ENCODE assay signal across 8 cellular contexts in genomic region chr6:138403324-138403800, GRCh38. TPM values are rescaled to one million over a fixed set of nuclear protein-coding genes. Genes with fewer than 3 reads are reported as not detected.
DNase-seq lines count a peak whose midpoint lies in the region; ATAC-seq, FAIRE-seq and TF ChIP-seq lines count a peak whose summit lies in the region.

No MANE protein-coding gene starts in this region.

- H3K9ac ChIP-seq in keratinocyte (ENCODE audit: control insufficient read depth, extremely low read depth, insufficient read depth, low read length): peak overlapping the region; percentile 95

- no peaks in the 10 kb centered on the region for H3K4me1 ChIP-seq in SJCRH30
- H3K4me1 ChIP-seq in keratinocyte (ENCODE audit: control insufficient read depth, extremely low read depth, insufficient read depth, low read length): peaks cover 8% of the 10 kb centered on the region

- H3K27me3 ChIP-seq in SJCRH30 (no peaks in the 10 kb centered on the region), brain microvascular endothelial cell (replicated peaks) (no peaks in the 10 kb centered on the region), keratinocyte (ENCODE audit: control insufficient read depth, extremely low read depth, insufficient read depth, low read length) (peaks cover 3% of the 10 kb centered on the region)

- peaks cover 9% of the 10 kb centered on the region for H3K36me3 ChIP-seq in SJCRH30
- H3K36me3 ChIP-seq in brain microvascular endothelial cell (replicated peaks): peaks cover 19% of the 10 kb centered on the region
- H3K36me3 ChIP-seq in keratinocyte (ENCODE audit: control insufficient read depth in 2 of 2, extremely low read depth in 1 of 2, insufficient read depth in 2 of 2, low read length in 2 of 2): peaks cover 10 to 27% of the 10 kb centered on the region in 2 experiments

- peak overlapping the region; percentile 96 for H2AFZ ChIP-seq in keratinocyte (ENCODE audit: control insufficient read depth, low read length)

- H4K20me1 ChIP-seq in keratinocyte (ENCODE audit: control insufficient read depth, extremely low read depth, insufficient read depth, low read length): no peaks in the 10 kb centered on the region

- DNase-seq in 8988T: peak; percentile 52
- peak; percentile 64 to 70 for DNase-seq in SJCRH30
- no peak for DNase-seq in brain microvascular endothelial cell
- no peak for DNase-seq in keratinocyte (ENCODE audit: low read depth, low spot score)
- peak; percentile 20 for DNase-seq in stimulated activated CD4-positive, alpha-beta T cell treated with anti-CD3 and anti-CD28 coated beads, Interleukin-1b, Interleukin-23, amount 100 ng/mL, for 48 hours
- no peak for DNase-seq in cortex of kidney (lab: John Stamatoyannopoulos, UW)

- peak; percentile 32; the same call in 1 of the 2 replicates for TF ChIP-seq CTCF in GM12875 (IDR thresholded peaks at IDR 0.05; ENCODE audit: borderline replicate concordance, insufficient read depth, low read depth, low read length)
- peak; percentile 45 for TF ChIP-seq CTCF in brain microvascular endothelial cell (IDR thresholded peaks at IDR 0.05; ENCODE audit: low read depth, low read length, missing control alignments)
- peak in 1 of 3 experiments; percentile 25 for TF ChIP-seq CTCF in keratinocyte (optimal IDR thresholded peaks at IDR 0.05 in 1 of 3, IDR thresholded peaks at IDR 0.05 in 1 of 3, conservative IDR thresholded peaks at IDR 0.05 in 1 of 3; ENCODE audit: extremely low read depth in 1 of 3, insufficient read depth in 2 of 3, low read length in 3 of 3)

- ATAC-seq in HG03095 (IDR thresholded peaks at IDR 0.05; ENCODE audit: unreplicated experiment): peak; percentile 15

- no peaks in the 10 kb centered on the region for H3K9me3 ChIP-seq in SJCRH30 (replicated peaks)
- H3K9me3 ChIP-seq in keratinocyte (ENCODE audit: control insufficient read depth, low read depth, low read length): no peaks in the 10 kb centered on the region

- dilution Hi-C loops in keratinocyte (cut with MboI; ENCODE audit: extremely low pct_ligation_motif_present, low sequenced_read_pairs): no loop called here

- in situ Hi-C loops in brain microvascular endothelial cell (cut with HindIII; ENCODE audit: low pct_ligation_motif_present, low sequenced_read_pairs): no loop called here

- no peaks in the 10 kb centered on the region for H3K9me1 ChIP-seq in keratinocyte (ENCODE audit: control insufficient read depth, extremely low read depth, insufficient read depth, low read length)

- no peak for FAIRE-seq in keratinocyte (lab: Jason Lieb, UNC)

- H3K4me3 ChIP-seq in GM12875 (ENCODE audit: low read depth, low read length) (peak overlapping the region; percentile 62), SJCRH30 (peak overlapping the region; percentile 75), brain microvascular endothelial cell (ENCODE audit: low read depth, low read length) (peak overlapping the region; percentile 78), keratinocyte (ENCODE audit: control insufficient read depth in 2 of 3, extremely low read depth in 1 of 3, insufficient read depth in 2 of 3, low read depth in 1 of 3, low read length in 3 of 3) (peak overlapping the region; percentile 62 to 89 (median 88))

- peak overlapping the region; percentile 96 for H3K4me2 ChIP-seq in keratinocyte (ENCODE audit: control insufficient read depth, extremely low read depth, insufficient read depth, low read depth, low read length)

- H3K27ac ChIP-seq in SJCRH30 (peak overlapping the region; percentile 91), brain microvascular endothelial cell (peak overlapping the region; percentile 6), keratinocyte (ENCODE audit: control insufficient read depth, insufficient read depth, low read length) (peak overlapping the region; percentile 92)

- no peaks in the 10 kb centered on the region for H3K79me2 ChIP-seq in keratinocyte (ENCODE audit: control insufficient read depth, insufficient read depth, low read length)

RNA-seq across cellular contexts. Expression of gene HEBP2, which starts 0.7 kb away (rescaled TPM):
- 27.3 and 30.9 TPM in 2 replicates for total RNA-seq in SJCRH30 (2014; rRNA removed; shearing (Covaris generic))
- polyA plus RNA-seq in keratinocyte: 13.2 to 41.9 TPM (median 25.8 TPM) in 3 replicates
- 295 TPM for polyA plus RNA-seq in keratinocyte (2011; ENCODE audit: low read depth)
- polyA plus RNA-seq in keratinocyte (2011; cell fraction: cytosol; rRNA removed): 17.3 and 22.5 TPM in 2 replicates
- polyA plus RNA-seq in keratinocyte (2011; cell fraction: nucleus; rRNA removed): 7.0 and 9.8 TPM in 2 replicates
- 41.6 and 79.2 TPM in 2 replicates for polyA plus RNA-seq in keratinocyte (2012; ENCODE audit: low replicate concordance)
- polyA minus RNA-seq in keratinocyte: 1.7 to 4.7 TPM (median 4.7 TPM) in 3 replicates
- 19.8 TPM for polyA minus RNA-seq in keratinocyte (2011; cell fraction: cytosol; rRNA and poly(A)+ RNA removed)
- 1.9 and 2.9 TPM in 2 replicates for polyA minus RNA-seq in keratinocyte (2011; cell fraction: nucleus; rRNA and poly(A)+ RNA removed)

RNA-seq across cellular contexts. Expression of gene SMIM28, which starts 25.7 kb away (rescaled TPM):
- 0.12 TPM in 1 of 2 replicates, not detected in the other for total RNA-seq in SJCRH30 (2014; rRNA removed; shearing (Covaris generic))
- not detected in 3 replicates for polyA plus RNA-seq in keratinocyte
- not detected for polyA plus RNA-seq in keratinocyte (2011; ENCODE audit: low read depth)
- not detected in 2 replicates for polyA plus RNA-seq in keratinocyte (2011; cell fraction: cytosol; rRNA removed)
- polyA plus RNA-seq in keratinocyte (2011; cell fraction: nucleus; rRNA removed): not detected in 2 replicates
- not detected in 2 replicates for polyA plus RNA-seq in keratinocyte (2012; ENCODE audit: low replicate concordance)
- polyA minus RNA-seq in keratinocyte: not detected in 3 replicates
- polyA minus RNA-seq in keratinocyte (2011; cell fraction: cytosol; rRNA and poly(A)+ RNA removed): not detected
- polyA minus RNA-seq in keratinocyte (2011; cell fraction: nucleus; rRNA and poly(A)+ RNA removed): not detected in 2 replicates

Comparison
In these comparisons a context has a peak if more than half of its experiments do, and no peak if none do; other contexts are left out.
1. DNase-seq: peak in 8988T (single experiment), SJCRH30 (2 of 2) and stimulated activated CD4-positive, alpha-beta T cell treated with anti-CD3 and anti-CD28 coated beads, Interleukin-1b, Interleukin-23, amount 100 ng/mL, for 48 hours (single experiment); none in brain microvascular endothelial cell (single experiment), keratinocyte (single experiment) and cortex of kidney (single experiment).
2. H3K27ac ChIP-seq: peak in every context shown above with its lines; median percentile 92 in keratinocyte; 91 in SJCRH30; 6 in brain microvascular endothelial cell.
3. Peak in every context shown above with its lines, with median percentiles within 50 percentile points of each other: H3K4me3 ChIP-seq.